ENCODE assay signal across 1 cellular context in the genomic region with DNA sequence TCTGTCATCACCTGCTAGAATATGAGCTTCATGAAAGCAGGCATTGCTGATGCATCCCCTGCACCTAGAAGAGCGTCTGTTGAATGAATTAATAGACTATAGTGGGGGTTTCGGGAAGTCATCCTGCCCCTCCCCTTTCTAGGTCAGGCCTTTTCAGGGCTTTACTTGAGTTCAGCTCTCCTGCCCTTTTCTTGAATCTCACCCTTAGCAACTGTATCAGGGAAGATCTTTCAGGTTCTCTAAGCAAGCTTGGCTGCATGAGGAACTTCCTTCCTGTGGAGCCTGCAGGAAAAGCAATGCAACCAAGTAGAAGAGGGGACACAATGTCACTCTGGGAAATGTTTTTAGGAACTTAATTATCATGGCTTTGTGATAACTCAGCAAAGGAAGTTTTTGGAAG.
TF ChIP-seq lines count a peak whose summit lies in the region.

No MANE protein-coding gene starts in this region.

TF ChIP-seq in HepG2, 621 proteins besides CTCF, POLR2A, EP300 and RAD21 (continued from another document and continues in another):
- TF ChIP-seq, protein P1, sequence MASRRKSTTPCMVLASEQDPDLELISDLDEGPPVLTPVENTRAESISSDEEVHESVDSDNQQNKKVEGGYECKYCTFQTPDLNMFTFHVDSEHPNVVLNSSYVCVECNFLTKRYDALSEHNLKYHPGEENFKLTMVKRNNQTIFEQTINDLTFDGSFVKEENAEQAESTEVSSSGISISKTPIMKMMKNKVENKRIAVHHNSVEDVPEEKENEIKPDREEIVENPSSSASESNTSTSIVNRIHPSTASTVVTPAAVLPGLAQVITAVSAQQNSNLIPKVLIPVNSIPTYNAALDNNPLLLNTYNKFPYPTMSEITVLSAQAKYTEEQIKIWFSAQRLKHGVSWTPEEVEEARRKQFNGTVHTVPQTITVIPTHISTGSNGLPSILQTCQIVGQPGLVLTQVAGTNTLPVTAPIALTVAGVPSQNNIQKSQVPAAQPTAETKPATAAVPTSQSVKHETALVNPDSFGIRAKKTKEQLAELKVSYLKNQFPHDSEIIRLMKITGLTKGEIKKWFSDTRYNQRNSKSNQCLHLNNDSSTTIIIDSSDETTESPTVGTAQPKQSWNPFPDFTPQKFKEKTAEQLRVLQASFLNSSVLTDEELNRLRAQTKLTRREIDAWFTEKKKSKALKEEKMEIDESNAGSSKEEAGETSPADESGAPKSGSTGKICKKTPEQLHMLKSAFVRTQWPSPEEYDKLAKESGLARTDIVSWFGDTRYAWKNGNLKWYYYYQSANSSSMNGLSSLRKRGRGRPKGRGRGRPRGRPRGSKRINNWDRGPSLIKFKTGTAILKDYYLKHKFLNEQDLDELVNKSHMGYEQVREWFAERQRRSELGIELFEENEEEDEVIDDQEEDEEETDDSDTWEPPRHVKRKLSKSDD (CRISPR knock-in tag; IDR thresholded peaks at IDR 0.05; ENCODE audit: low read depth) = no peak
- TF ChIP-seq PRMT3 (CRISPR knock-in tag; IDR thresholded peaks at IDR 0.05; ENCODE audit: borderline replicate concordance, low read depth) = no peak
- TF ChIP-seq PCBP1 (IDR thresholded peaks at IDR 0.05; ENCODE audit: borderline replicate concordance, low read depth, low read length) = no peak
- TF ChIP-seq, protein P2, sequence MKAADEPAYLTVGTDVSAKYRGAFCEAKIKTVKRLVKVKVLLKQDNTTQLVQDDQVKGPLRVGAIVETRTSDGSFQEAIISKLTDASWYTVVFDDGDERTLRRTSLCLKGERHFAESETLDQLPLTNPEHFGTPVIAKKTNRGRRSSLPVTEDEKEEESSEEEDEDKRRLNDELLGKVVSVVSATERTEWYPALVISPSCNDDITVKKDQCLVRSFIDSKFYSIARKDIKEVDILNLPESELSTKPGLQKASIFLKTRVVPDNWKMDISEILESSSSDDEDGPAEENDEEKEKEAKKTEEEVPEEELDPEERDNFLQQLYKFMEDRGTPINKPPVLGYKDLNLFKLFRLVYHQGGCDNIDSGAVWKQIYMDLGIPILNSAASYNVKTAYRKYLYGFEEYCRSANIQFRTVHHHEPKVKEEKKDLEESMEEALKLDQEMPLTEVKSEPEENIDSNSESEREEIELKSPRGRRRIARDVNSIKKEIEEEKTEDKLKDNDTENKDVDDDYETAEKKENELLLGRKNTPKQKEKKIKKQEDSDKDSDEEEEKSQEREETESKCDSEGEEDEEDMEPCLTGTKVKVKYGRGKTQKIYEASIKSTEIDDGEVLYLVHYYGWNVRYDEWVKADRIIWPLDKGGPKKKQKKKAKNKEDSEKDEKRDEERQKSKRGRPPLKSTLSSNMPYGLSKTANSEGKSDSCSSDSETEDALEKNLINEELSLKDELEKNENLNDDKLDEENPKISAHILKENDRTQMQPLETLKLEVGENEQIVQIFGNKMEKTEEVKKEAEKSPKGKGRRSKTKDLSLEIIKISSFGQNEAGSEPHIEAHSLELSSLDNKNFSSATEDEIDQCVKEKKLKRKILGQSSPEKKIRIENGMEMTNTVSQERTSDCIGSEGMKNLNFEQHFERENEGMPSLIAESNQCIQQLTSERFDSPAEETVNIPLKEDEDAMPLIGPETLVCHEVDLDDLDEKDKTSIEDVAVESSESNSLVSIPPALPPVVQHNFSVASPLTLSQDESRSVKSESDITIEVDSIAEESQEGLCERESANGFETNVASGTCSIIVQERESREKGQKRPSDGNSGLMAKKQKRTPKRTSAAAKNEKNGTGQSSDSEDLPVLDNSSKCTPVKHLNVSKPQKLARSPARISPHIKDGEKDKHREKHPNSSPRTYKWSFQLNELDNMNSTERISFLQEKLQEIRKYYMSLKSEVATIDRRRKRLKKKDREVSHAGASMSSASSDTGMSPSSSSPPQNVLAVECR (CRISPR knock-in tag; IDR thresholded peaks at IDR 0.05; ENCODE audit: borderline replicate concordance) = no peak
- no peak for TF ChIP-seq ZBTB7A (CRISPR knock-in tag; IDR thresholded peaks at IDR 0.05)
- no peak for TF ChIP-seq HOXA3 (CRISPR knock-in tag; IDR thresholded peaks at IDR 0.05)
- TF ChIP-seq, protein P3, sequence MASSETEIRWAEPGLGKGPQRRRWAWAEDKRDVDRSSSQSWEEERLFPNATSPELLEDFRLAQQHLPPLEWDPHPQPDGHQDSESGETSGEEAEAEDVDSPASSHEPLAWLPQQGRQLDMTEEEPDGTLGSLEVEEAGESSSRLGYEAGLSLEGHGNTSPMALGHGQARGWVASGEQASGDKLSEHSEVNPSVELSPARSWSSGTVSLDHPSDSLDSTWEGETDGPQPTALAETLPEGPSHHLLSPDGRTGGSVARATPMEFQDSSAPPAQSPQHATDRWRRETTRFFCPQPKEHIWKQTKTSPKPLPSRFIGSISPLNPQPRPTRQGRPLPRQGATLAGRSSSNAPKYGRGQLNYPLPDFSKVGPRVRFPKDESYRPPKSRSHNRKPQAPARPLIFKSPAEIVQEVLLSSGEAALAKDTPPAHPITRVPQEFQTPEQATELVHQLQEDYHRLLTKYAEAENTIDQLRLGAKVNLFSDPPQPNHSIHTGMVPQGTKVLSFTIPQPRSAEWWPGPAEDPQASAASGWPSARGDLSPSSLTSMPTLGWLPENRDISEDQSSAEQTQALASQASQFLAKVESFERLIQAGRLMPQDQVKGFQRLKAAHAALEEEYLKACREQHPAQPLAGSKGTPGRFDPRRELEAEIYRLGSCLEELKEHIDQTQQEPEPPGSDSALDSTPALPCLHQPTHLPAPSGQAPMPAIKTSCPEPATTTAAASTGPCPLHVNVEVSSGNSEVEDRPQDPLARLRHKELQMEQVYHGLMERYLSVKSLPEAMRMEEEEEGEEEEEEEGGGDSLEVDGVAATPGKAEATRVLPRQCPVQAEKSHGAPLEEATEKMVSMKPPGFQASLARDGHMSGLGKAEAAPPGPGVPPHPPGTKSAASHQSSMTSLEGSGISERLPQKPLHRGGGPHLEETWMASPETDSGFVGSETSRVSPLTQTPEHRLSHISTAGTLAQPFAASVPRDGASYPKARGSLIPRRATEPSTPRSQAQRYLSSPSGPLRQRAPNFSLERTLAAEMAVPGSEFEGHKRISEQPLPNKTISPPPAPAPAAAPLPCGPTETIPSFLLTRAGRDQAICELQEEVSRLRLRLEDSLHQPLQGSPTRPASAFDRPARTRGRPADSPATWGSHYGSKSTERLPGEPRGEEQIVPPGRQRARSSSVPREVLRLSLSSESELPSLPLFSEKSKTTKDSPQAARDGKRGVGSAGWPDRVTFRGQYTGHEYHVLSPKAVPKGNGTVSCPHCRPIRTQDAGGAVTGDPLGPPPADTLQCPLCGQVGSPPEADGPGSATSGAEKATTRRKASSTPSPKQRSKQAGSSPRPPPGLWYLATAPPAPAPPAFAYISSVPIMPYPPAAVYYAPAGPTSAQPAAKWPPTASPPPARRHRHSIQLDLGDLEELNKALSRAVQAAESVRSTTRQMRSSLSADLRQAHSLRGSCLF (CRISPR knock-in tag; IDR thresholded peaks at IDR 0.05; ENCODE audit: borderline replicate concordance) = no peak
- no peak for TF ChIP-seq NPAS2 (CRISPR knock-in tag; IDR thresholded peaks at IDR 0.05; ENCODE audit: borderline replicate concordance)
- TF ChIP-seq ZSCAN20 (CRISPR knock-in tag; IDR thresholded peaks at IDR 0.05; ENCODE audit: borderline replicate concordance) = no peak
- TF ChIP-seq ZNF24 (IDR thresholded peaks at IDR 0.05) = no peak
- TF ChIP-seq, protein P4, sequence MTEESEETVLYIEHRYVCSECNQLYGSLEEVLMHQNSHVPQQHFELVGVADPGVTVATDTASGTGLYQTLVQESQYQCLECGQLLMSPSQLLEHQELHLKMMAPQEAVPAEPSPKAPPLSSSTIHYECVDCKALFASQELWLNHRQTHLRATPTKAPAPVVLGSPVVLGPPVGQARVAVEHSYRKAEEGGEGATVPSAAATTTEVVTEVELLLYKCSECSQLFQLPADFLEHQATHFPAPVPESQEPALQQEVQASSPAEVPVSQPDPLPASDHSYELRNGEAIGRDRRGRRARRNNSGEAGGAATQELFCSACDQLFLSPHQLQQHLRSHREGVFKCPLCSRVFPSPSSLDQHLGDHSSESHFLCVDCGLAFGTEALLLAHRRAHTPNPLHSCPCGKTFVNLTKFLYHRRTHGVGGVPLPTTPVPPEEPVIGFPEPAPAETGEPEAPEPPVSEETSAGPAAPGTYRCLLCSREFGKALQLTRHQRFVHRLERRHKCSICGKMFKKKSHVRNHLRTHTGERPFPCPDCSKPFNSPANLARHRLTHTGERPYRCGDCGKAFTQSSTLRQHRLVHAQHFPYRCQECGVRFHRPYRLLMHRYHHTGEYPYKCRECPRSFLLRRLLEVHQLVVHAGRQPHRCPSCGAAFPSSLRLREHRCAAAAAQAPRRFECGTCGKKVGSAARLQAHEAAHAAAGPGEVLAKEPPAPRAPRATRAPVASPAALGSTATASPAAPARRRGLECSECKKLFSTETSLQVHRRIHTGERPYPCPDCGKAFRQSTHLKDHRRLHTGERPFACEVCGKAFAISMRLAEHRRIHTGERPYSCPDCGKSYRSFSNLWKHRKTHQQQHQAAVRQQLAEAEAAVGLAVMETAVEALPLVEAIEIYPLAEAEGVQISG (CRISPR knock-in tag; IDR thresholded peaks at IDR 0.05) = no peak
- TF ChIP-seq ZNF563 (CRISPR knock-in tag; IDR thresholded peaks at IDR 0.05) = no peak
- TF ChIP-seq, protein P5, sequence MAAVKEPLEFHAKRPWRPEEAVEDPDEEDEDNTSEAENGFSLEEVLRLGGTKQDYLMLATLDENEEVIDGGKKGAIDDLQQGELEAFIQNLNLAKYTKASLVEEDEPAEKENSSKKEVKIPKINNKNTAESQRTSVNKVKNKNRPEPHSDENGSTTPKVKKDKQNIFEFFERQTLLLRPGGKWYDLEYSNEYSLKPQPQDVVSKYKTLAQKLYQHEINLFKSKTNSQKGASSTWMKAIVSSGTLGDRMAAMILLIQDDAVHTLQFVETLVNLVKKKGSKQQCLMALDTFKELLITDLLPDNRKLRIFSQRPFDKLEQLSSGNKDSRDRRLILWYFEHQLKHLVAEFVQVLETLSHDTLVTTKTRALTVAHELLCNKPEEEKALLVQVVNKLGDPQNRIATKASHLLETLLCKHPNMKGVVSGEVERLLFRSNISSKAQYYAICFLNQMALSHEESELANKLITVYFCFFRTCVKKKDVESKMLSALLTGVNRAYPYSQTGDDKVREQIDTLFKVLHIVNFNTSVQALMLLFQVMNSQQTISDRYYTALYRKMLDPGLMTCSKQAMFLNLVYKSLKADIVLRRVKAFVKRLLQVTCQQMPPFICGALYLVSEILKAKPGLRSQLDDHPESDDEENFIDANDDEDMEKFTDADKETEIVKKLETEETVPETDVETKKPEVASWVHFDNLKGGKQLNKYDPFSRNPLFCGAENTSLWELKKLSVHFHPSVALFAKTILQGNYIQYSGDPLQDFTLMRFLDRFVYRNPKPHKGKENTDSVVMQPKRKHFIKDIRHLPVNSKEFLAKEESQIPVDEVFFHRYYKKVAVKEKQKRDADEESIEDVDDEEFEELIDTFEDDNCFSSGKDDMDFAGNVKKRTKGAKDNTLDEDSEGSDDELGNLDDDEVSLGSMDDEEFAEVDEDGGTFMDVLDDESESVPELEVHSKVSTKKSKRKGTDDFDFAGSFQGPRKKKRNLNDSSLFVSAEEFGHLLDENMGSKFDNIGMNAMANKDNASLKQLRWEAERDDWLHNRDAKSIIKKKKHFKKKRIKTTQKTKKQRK (IDR thresholded peaks at IDR 0.05; ENCODE audit: low read length) = no peak
- TF ChIP-seq, protein P6, sequence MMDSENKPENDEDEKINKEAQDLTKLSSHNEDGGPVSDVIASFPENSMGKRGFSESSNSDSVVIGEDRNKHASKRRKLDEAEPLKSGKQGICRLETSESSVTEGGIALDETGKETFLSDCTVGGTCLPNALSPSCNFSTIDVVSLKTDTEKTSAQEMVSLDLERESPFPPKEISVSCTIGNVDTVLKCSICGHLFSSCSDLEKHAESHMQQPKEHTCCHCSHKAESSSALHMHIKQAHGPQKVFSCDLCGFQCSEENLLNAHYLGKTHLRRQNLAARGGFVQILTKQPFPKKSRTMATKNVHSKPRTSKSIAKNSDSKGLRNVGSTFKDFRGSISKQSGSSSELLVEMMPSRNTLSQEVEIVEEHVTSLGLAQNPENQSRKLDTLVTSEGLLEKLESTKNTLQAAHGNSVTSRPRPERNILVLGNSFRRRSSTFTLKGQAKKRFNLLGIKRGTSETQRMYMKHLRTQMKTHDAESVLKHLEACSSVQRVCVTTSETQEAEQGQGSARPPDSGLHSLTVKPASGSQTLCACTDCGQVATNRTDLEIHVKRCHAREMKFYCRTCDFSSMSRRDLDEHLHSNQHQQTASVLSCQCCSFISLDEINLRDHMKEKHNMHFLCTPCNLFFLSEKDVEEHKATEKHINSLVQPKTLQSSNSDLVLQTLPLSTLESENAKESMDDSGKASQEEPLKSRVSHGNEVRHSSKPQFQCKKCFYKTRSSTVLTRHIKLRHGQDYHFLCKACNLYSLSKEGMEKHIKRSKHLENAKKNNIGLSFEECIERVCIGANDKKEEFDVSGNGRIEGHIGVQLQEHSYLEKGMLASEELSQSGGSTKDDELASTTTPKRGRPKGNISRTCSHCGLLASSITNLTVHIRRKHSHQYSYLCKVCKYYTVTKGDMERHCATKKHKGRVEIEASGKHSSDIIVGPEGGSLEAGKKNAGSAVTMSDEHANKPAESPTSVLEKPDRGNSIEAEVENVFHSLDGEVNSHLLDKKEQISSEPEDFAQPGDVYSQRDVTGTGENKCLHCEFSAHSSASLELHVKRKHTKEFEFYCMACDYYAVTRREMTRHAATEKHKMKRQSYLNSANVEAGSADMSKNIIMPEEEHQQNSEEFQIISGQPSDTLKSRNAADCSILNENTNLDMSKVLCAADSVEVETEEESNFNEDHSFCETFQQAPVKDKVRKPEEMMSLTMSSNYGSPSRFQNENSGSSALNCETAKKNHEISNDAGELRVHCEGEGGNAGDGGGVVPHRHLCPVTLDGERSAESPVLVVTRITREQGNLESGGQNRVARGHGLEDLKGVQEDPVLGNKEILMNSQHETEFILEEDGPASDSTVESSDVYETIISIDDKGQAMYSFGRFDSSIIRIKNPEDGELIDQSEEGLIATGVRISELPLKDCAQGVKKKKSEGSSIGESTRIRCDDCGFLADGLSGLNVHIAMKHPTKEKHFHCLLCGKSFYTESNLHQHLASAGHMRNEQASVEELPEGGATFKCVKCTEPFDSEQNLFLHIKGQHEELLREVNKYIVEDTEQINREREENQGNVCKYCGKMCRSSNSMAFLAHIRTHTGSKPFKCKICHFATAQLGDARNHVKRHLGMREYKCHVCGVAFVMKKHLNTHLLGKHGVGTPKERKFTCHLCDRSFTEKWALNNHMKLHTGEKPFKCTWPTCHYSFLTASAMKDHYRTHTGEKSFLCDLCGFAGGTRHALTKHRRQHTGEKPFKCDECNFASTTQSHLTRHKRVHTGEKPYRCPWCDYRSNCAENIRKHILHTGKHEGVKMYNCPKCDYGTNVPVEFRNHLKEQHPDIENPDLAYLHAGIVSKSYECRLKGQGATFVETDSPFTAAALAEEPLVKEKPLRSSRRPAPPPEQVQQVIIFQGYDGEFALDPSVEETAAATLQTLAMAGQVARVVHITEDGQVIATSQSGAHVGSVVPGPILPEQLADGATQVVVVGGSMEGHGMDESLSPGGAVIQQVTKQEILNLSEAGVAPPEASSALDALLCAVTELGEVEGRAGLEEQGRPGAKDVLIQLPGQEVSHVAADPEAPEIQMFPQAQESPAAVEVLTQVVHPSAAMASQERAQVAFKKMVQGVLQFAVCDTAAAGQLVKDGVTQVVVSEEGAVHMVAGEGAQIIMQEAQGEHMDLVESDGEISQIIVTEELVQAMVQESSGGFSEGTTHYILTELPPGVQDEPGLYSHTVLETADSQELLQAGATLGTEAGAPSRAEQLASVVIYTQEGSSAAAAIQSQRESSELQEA (CRISPR knock-in tag; IDR thresholded peaks at IDR 0.05; ENCODE audit: not compliant biosample characterization) = no peak
- TF ChIP-seq ZNF761 (CRISPR knock-in tag; conservative IDR thresholded peaks at IDR 0.05) = no peak
- no peak for TF ChIP-seq AKAP8 (CRISPR knock-in tag; IDR thresholded peaks at IDR 0.05)
- TF ChIP-seq MAFG (CRISPR knock-in tag; IDR thresholded peaks at IDR 0.05) = no peak
